8 cellular contexts compared by ENCODE assay signal in the genomic region with DNA sequence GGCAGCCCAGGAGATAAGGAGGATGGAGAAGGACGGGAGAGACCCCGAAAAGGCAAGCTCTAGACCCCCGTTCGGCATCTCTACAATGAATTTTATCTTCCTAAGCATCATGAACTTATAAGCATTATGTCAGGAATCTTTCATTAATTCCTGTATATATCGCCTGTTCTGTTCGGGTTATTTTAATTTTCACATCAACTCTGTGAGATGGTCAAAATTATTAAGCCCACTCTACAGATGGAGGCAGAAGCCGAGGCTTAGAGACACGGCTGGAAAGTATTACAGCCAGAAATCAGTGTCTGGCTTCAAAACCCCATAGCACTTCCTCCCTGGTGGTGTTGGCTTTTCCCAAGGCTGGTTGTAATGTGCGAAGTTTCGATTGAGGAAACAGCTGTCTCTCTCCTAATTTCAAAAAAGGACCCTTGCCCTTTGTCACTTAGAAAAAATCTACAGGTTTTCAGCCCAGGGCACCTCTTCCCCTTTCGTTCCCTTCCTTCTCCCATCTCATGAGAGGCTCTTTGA. TPM values are rescaled to one million over a fixed set of nuclear protein-coding genes. Genes with fewer than 3 reads are reported as not detected.
DNase-seq lines count a peak whose midpoint lies in the region; ATAC-seq and TF ChIP-seq lines count a peak whose summit lies in the region.

No MANE protein-coding gene starts in this region.

- peak overlapping the region in 1 of 2 donors; percentile 21 for H3K9ac ChIP-seq in colonic mucosa (ENCODE audit: low read depth in 2 of 2, low read length in 2 of 2)
- no peak overlapping the region for H3K9ac ChIP-seq in neuronal stem cell (ENCODE audit: low read depth, low read length, poor library complexity)
- no peak overlapping the region for H3K9ac ChIP-seq in mesendoderm (ENCODE audit: low read length)

- no peak overlapping the region for H3K23ac ChIP-seq in neuronal stem cell (ENCODE audit: low read depth, low read length, poor library complexity)
- H3K23ac ChIP-seq in mesendoderm (ENCODE audit: low read length): no peak overlapping the region

- no peak overlapping the region for H2BK12ac ChIP-seq in neuronal stem cell (ENCODE audit: low read length)

- no peak overlapping the region for H2BK15ac ChIP-seq in neuronal stem cell (ENCODE audit: low read length)
- H2BK15ac ChIP-seq in mesendoderm (replicated peaks; ENCODE audit: low read depth): no peak overlapping the region

- H3K14ac ChIP-seq in neuronal stem cell (ENCODE audit: low read length): no peak overlapping the region

- H3K79me1 ChIP-seq in neuronal stem cell (ENCODE audit: low read depth, low read length): no peaks in the 10 kb centered on the region
- no peaks in the 10 kb centered on the region for H3K79me1 ChIP-seq in mesendoderm (ENCODE audit: low read length)

- no peak overlapping the region for H4K5ac ChIP-seq in mesendoderm (ENCODE audit: low read length)

- H3K36me3 ChIP-seq in CD8-positive, alpha-beta memory T cell (ENCODE audit: insufficient read depth, low read length): no peaks in the 10 kb centered on the region
- H3K36me3 ChIP-seq in colonic mucosa: no peaks in the 10 kb centered on the region
- no peaks in the 10 kb centered on the region for H3K36me3 ChIP-seq in neuronal stem cell (replicated peaks in 1 of 2; ENCODE audit: control insufficient read depth in 2 of 2, insufficient read depth in 2 of 2, low read length in 2 of 2)
- H3K36me3 ChIP-seq in mesendoderm (ENCODE audit: control insufficient read depth, insufficient read depth, low read length): no peaks in the 10 kb centered on the region

- peaks cover 14% of the 10 kb centered on the region for H3K4me1 ChIP-seq in CD8-positive, alpha-beta memory T cell (ENCODE audit: insufficient read depth, low read length)
- H3K4me1 ChIP-seq in colonic mucosa (no peaks in the 10 kb centered on the region), neuronal stem cell (ENCODE audit: control insufficient read depth in 2 of 2, insufficient read depth in 1 of 2, low read depth in 1 of 2, low read length in 2 of 2) (peaks cover 5 to 10% of the 10 kb centered on the region in 2 donors), mesendoderm (ENCODE audit: control insufficient read depth, low read depth, low read length) (no peaks in the 10 kb centered on the region)

- H3K27me3 Mint-ChIP-seq in CD8-positive, alpha-beta memory T cell: peaks cover 28 to 73% of the 10 kb centered on the region in 2 donors

- CTCF ChIA-PET in CD8-positive, alpha-beta memory T cell (lab: Charles Lee): interaction anchor here (0.7 to 1.7 kb wide), 6 partner anchors 10 to 43 kb away, joined by 3 to 6 read pairs (median 4); no protein-coding TSS in a partner anchor

- H3K9me3 ChIP-seq in CD8-positive, alpha-beta memory T cell (ENCODE audit: low read length): no peaks in the 10 kb centered on the region
- no peaks in the 10 kb centered on the region for H3K9me3 ChIP-seq in colonic mucosa
- H3K9me3 ChIP-seq in neuronal stem cell (replicated peaks in 1 of 2; ENCODE audit: control insufficient read depth in 2 of 2, insufficient read depth in 1 of 2, low read depth in 1 of 2, low read length in 2 of 2): no peaks in the 10 kb centered on the region

- TF ChIP-seq CTCF in LNCAP (IDR thresholded peaks at IDR 0.05) (peak; percentile 22; the same call in 1 of the 2 replicates), colonic mucosa (IDR thresholded peaks at IDR 0.05) (peak; percentile 15)

- H4K91ac ChIP-seq in neuronal stem cell (ENCODE audit: low read depth, low read length, poor library complexity): no peak overlapping the region

- no peak overlapping the region for H3K4me2 ChIP-seq in neuronal stem cell (ENCODE audit: insufficient read depth, low read length, poor library complexity, severe bottlenecking)
- H3K4me2 ChIP-seq in mesendoderm (ENCODE audit: low read length): no peak overlapping the region

- H2BK5ac ChIP-seq in neuronal stem cell (ENCODE audit: low read length) (no peak overlapping the region), mesendoderm (ENCODE audit: low read length) (no peak overlapping the region)

- no peak overlapping the region for H3K27ac ChIP-seq in CD8-positive, alpha-beta memory T cell (ENCODE audit: low read depth, low read length)
- H3K27ac ChIP-seq in colonic mucosa: no peak overlapping the region
- no peak overlapping the region for H3K27ac ChIP-seq in neuronal stem cell (replicated peaks; ENCODE audit: low read length)
- H3K27ac ChIP-seq in mesendoderm (ENCODE audit: low read depth, low read length): no peak overlapping the region

- intact Hi-C loops in colonic mucosa (cut with DNase I): loop anchor here (5.0 to 10.0 kb wide), 2 partner anchors 147 to 449 kb away; no protein-coding TSS in a partner anchor

- peak overlapping the region; percentile 83 to 96 (median 88) for H3K4me3 Mint-ChIP-seq in CD8-positive, alpha-beta memory T cell

- no peak overlapping the region for H2AK5ac ChIP-seq in neuronal stem cell (ENCODE audit: low read depth, low read length)
- no peak overlapping the region for H2AK5ac ChIP-seq in mesendoderm (ENCODE audit: low read length)

- peak overlapping the region in 1 of 8 donors; percentile 57 for H3K27ac Mint-ChIP-seq in CD8-positive, alpha-beta memory T cell

- H2BK120ac ChIP-seq in neuronal stem cell (ENCODE audit: low read depth, low read length): no peak overlapping the region
- H2BK120ac ChIP-seq in mesendoderm (ENCODE audit: low read depth, low read length): no peak overlapping the region

- no peaks in the 10 kb centered on the region for H3K79me2 ChIP-seq in mesendoderm (ENCODE audit: control insufficient read depth, insufficient read depth, low read length)

- no peak overlapping the region for H3K4me3 ChIP-seq in CD8-positive, alpha-beta memory T cell (ENCODE audit: low read length)
- H3K4me3 ChIP-seq in colonic mucosa (peak overlapping the region; percentile 93), neuronal stem cell (ENCODE audit: low read length in 2 of 2) (no peak overlapping the region), mesendoderm (ENCODE audit: low read length) (no peak overlapping the region)

- H3K27me3 ChIP-seq in CD8-positive, alpha-beta memory T cell (ENCODE audit: insufficient read depth, low read length, poor library complexity, severe bottlenecking): peaks cover 40% of the 10 kb centered on the region
- peaks cover 13% of the 10 kb centered on the region for H3K27me3 ChIP-seq in colonic mucosa
- H3K27me3 ChIP-seq in neuronal stem cell (ENCODE audit: control insufficient read depth in 3 of 3, insufficient read depth in 3 of 3, low read depth in 1 of 3, low read length in 3 of 3): peaks cover 7 to 40% (median 29%) of the 10 kb centered on the region in 3 experiments
- H3K27me3 ChIP-seq in mesendoderm (ENCODE audit: insufficient read depth, low read length, poor library complexity): peaks cover 32% of the 10 kb centered on the region

- H3K4me1 Mint-ChIP-seq in CD8-positive, alpha-beta memory T cell: peaks cover 18 to 34% (median 32%) of the 10 kb centered on the region in 3 donors

- H3K36me3 Mint-ChIP-seq in CD8-positive, alpha-beta memory T cell: peaks cover 0 to 2% (median 0%) of the 10 kb centered on the region in 3 donors

- ATAC-seq in GM18511 (IDR thresholded peaks at IDR 0.05; ENCODE audit: unreplicated experiment): no peak

- POLR2A ChIA-PET in CD8-positive, alpha-beta memory T cell (lab: Charles Lee): interaction anchor here (1.0 kb wide), 1 partner anchor 138 kb away, joined by 3 read pairs; the partner anchor contains the start of gene ZNF800

- peak overlapping the region; percentile 100 for H2AFZ ChIP-seq in neuronal stem cell (ENCODE audit: low read length)

- H3K18ac ChIP-seq in neuronal stem cell (ENCODE audit: low read length) (no peak overlapping the region), mesendoderm (ENCODE audit: low read length) (no peak overlapping the region)

- H4K8ac ChIP-seq in neuronal stem cell (ENCODE audit: low read depth, low read length): no peak overlapping the region
- H4K8ac ChIP-seq in mesendoderm (ENCODE audit: low read depth, low read length): no peak overlapping the region

- H3K4ac ChIP-seq in neuronal stem cell (ENCODE audit: low read length) (no peak overlapping the region), mesendoderm (ENCODE audit: low read depth, low read length) (no peak overlapping the region)

- H3K9me3 Mint-ChIP-seq in CD8-positive, alpha-beta memory T cell: peaks cover 0 to under 1% (median 0%) of the 10 kb centered on the region in 5 donors

- WGBS in neuronal stem cell (ENCODE audit: extremely low coverage in 2 of 2, insufficient read length in 2 of 2, insufficient replicate concordance in 1 of 2), 2 donors: no CpG with 5 or more reads among the region's 11 CpGs
- no CpG with 5 or more reads among the region's 11 CpGs for WGBS in mesendoderm (ENCODE audit: extremely low coverage, insufficient coverage, low lambda C conversion rate)

- no peak overlapping the region for H3K56ac ChIP-seq in mesendoderm (ENCODE audit: low read length)

- DNase-seq in CD8-positive, alpha-beta memory T cell: no peak
- DNase-seq in colonic mucosa (no peak), neuronal stem cell (ENCODE audit: low spot score) (no peak), NCI-H2227 (lab: John Stamatoyannopoulos, UW; ENCODE audit: unreplicated experiment) (no peak), mesendoderm (no peak), superior temporal gyrus (ENCODE audit: extremely low spot score) (no peak)

RNA-seq across cellular contexts. Expression of gene GRM8, which starts 1.5 kb away (rescaled TPM):
- total RNA-seq in CD8-positive, alpha-beta memory T cell: not detected
- not detected for polyA plus RNA-seq in CD8-positive, alpha-beta memory T cell
- 1 to 10 TPM; 2.2 to 2.5 TPM for total RNA-seq in colonic mucosa
- polyA plus RNA-seq in neuronal stem cell (2013, experiment 1 of 2): 1.8 TPM
- polyA plus RNA-seq in neuronal stem cell (2013, experiment 2 of 2): 1.7 TPM
- 1.2 TPM for polyA plus RNA-seq in mesendoderm (2013, experiment 1 of 2)
- 1.4 TPM for polyA plus RNA-seq in mesendoderm (2013, experiment 2 of 2)
